ENCODE assay signal across 23 cellular contexts in genomic region chr10:116702165-116702564, GRCh38.
"Had no signal": no experiment of that assay in that cellular context is flagged by ENCODE, and none has a peak within 500 bp of the region (broad histone marks: within the 10 kb centered on the region; RNA-seq: fewer than 3 reads in every experiment).

No MANE protein-coding gene starts in this region.

- FAIRE-seq: HTR-8/SVneo had no signal

- H3K4me2 ChIP-seq: KMS-11, SK-N-SH had no signal

- H3K9ac ChIP-seq: KMS-11, SK-N-SH had no signal

- ATAC-seq: Panc1, PC-3 had no signal

- DNase-seq: IMR-90, Kasumi-1, MM.1S, NCI-H1092 treated with DMSO at 0.1 percent for 48 hours, NCI-H1436, NCI-H187, NCI-H2029, NCI-H2081 treated with DMSO at 0.1 percent for 48 hours, NCI-H2171, NCI-H226, NCI-H446, NCI-H510A, NCI-H524 treated with DMSO at 0.1 percent for 48 hours, NCI-H69, NCI-H774, PC-3, SHP77, SK-N-SH had no signal

- H3K27ac ChIP-seq: HL-60, KMS-11, RWPE1 had no signal

- H3K9me3 ChIP-seq: SK-N-SH had no signal
